In the genomic region with DNA sequence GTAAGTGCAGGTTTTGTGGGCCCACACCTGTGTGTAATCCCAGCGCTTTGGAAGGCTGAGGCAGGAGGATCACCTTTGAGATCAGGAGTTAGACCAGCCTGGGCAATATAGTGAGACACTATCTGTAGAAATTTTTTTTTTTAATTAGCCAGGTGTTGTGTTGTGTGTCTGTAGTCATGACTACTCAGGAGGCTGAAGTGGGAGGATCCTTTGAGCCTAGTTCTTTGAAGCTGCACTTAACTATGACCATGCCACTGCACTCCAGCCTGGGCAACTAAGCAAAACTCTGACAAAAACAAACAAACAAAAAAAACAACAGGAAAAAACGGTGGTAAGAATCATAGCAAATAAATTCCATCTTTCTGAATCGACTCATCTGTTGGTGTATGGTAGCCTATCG, we compare ENCODE assay signal across 2 cellular contexts.
TF ChIP-seq lines count a peak whose summit lies in the region.

No MANE protein-coding gene starts in this region.

TF ChIP-seq in H1, 55 proteins besides CTCF, POLR2A, EP300 and RAD21:
- no peak for TF ChIP-seq BACH1 (IDR thresholded peaks at IDR 0.05; ENCODE audit: low read length)
- TF ChIP-seq YY1 (IDR thresholded peaks at IDR 0.05; ENCODE audit: low read depth, low read length) = no peak
- TF ChIP-seq CTBP2 (IDR thresholded peaks at IDR 0.05; ENCODE audit: borderline replicate concordance, insufficient read depth, insufficient read length, low read length) = no peak
- no peak for TF ChIP-seq RNF2 (IDR thresholded peaks at IDR 0.05; ENCODE audit: borderline replicate concordance, low read depth, low read length, missing control alignments, poor library complexity, severe bottlenecking)
- TF ChIP-seq RFX5 (IDR thresholded peaks at IDR 0.05; ENCODE audit: borderline replicate concordance, low read depth, low read length) = no peak
- TF ChIP-seq TAF1 (IDR thresholded peaks at IDR 0.05; ENCODE audit: low read depth, low read length) = no peak
- TF ChIP-seq SP4 (IDR thresholded peaks at IDR 0.05; ENCODE audit: low read length) = no peak
- TF ChIP-seq, protein P1, sequence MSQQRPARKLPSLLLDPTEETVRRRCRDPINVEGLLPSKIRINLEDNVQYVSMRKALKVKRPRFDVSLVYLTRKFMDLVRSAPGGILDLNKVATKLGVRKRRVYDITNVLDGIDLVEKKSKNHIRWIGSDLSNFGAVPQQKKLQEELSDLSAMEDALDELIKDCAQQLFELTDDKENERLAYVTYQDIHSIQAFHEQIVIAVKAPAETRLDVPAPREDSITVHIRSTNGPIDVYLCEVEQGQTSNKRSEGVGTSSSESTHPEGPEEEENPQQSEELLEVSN (IDR thresholded peaks at IDR 0.05) = no peak
- TF ChIP-seq RBBP5 (IDR thresholded peaks at IDR 0.05; ENCODE audit: borderline replicate concordance, low read depth, low read length) = no peak
- TF ChIP-seq, protein P2, sequence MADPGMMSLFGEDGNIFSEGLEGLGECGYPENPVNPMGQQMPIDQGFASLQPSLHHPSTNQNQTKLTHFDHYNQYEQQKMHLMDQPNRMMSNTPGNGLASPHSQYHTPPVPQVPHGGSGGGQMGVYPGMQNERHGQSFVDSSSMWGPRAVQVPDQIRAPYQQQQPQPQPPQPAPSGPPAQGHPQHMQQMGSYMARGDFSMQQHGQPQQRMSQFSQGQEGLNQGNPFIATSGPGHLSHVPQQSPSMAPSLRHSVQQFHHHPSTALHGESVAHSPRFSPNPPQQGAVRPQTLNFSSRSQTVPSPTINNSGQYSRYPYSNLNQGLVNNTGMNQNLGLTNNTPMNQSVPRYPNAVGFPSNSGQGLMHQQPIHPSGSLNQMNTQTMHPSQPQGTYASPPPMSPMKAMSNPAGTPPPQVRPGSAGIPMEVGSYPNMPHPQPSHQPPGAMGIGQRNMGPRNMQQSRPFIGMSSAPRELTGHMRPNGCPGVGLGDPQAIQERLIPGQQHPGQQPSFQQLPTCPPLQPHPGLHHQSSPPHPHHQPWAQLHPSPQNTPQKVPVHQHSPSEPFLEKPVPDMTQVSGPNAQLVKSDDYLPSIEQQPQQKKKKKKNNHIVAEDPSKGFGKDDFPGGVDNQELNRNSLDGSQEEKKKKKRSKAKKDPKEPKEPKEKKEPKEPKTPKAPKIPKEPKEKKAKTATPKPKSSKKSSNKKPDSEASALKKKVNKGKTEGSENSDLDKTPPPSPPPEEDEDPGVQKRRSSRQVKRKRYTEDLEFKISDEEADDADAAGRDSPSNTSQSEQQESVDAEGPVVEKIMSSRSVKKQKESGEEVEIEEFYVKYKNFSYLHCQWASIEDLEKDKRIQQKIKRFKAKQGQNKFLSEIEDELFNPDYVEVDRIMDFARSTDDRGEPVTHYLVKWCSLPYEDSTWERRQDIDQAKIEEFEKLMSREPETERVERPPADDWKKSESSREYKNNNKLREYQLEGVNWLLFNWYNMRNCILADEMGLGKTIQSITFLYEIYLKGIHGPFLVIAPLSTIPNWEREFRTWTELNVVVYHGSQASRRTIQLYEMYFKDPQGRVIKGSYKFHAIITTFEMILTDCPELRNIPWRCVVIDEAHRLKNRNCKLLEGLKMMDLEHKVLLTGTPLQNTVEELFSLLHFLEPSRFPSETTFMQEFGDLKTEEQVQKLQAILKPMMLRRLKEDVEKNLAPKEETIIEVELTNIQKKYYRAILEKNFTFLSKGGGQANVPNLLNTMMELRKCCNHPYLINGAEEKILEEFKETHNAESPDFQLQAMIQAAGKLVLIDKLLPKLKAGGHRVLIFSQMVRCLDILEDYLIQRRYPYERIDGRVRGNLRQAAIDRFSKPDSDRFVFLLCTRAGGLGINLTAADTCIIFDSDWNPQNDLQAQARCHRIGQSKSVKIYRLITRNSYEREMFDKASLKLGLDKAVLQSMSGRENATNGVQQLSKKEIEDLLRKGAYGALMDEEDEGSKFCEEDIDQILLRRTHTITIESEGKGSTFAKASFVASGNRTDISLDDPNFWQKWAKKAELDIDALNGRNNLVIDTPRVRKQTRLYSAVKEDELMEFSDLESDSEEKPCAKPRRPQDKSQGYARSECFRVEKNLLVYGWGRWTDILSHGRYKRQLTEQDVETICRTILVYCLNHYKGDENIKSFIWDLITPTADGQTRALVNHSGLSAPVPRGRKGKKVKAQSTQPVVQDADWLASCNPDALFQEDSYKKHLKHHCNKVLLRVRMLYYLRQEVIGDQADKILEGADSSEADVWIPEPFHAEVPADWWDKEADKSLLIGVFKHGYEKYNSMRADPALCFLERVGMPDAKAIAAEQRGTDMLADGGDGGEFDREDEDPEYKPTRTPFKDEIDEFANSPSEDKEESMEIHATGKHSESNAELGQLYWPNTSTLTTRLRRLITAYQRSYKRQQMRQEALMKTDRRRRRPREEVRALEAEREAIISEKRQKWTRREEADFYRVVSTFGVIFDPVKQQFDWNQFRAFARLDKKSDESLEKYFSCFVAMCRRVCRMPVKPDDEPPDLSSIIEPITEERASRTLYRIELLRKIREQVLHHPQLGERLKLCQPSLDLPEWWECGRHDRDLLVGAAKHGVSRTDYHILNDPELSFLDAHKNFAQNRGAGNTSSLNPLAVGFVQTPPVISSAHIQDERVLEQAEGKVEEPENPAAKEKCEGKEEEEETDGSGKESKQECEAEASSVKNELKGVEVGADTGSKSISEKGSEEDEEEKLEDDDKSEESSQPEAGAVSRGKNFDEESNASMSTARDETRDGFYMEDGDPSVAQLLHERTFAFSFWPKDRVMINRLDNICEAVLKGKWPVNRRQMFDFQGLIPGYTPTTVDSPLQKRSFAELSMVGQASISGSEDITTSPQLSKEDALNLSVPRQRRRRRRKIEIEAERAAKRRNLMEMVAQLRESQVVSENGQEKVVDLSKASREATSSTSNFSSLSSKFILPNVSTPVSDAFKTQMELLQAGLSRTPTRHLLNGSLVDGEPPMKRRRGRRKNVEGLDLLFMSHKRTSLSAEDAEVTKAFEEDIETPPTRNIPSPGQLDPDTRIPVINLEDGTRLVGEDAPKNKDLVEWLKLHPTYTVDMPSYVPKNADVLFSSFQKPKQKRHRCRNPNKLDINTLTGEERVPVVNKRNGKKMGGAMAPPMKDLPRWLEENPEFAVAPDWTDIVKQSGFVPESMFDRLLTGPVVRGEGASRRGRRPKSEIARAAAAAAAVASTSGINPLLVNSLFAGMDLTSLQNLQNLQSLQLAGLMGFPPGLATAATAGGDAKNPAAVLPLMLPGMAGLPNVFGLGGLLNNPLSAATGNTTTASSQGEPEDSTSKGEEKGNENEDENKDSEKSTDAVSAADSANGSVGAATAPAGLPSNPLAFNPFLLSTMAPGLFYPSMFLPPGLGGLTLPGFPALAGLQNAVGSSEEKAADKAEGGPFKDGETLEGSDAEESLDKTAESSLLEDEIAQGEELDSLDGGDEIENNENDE (IDR thresholded peaks at IDR 0.05; ENCODE audit: insufficient replicate concordance, low read length) = no peak
- TF ChIP-seq SP1 (IDR thresholded peaks at IDR 0.05; ENCODE audit: low read depth, low read length) = no peak
- TF ChIP-seq, protein P3, sequence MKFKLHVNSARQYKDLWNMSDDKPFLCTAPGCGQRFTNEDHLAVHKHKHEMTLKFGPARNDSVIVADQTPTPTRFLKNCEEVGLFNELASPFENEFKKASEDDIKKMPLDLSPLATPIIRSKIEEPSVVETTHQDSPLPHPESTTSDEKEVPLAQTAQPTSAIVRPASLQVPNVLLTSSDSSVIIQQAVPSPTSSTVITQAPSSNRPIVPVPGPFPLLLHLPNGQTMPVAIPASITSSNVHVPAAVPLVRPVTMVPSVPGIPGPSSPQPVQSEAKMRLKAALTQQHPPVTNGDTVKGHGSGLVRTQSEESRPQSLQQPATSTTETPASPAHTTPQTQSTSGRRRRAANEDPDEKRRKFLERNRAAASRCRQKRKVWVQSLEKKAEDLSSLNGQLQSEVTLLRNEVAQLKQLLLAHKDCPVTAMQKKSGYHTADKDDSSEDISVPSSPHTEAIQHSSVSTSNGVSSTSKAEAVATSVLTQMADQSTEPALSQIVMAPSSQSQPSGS (IDR thresholded peaks at IDR 0.05; ENCODE audit: low read length) = no peak

TF ChIP-seq in HepG2, 621 proteins besides CTCF, POLR2A, EP300 and RAD21:
- TF ChIP-seq SAP130 (CRISPR knock-in tag; IDR thresholded peaks at IDR 0.05; ENCODE audit: low read depth) (no peak), NCOA5 (CRISPR knock-in tag; IDR thresholded peaks at IDR 0.05) (no peak), AGO1 (IDR thresholded peaks at IDR 0.05; ENCODE audit: low read depth, low read length, poor library complexity, severe bottlenecking) (no peak), THYN1 (CRISPR knock-in tag; IDR thresholded peaks at IDR 0.05; ENCODE audit: borderline replicate concordance, low read depth) (no peak), MTA1 (CRISPR knock-in tag; IDR thresholded peaks at IDR 0.05; ENCODE audit: borderline replicate concordance) (no peak), RARA (CRISPR knock-in tag; IDR thresholded peaks at IDR 0.05) (no peak), SMAD1 (CRISPR knock-in tag; IDR thresholded peaks at IDR 0.05; ENCODE audit: borderline replicate concordance, low read depth) (no peak)
